14 cellular contexts compared by ENCODE assay signal in genomic region chr4:147760176-147760575, GRCh38. TPM values are rescaled to one million over a fixed set of nuclear protein-coding genes. Genes with fewer than 3 reads are reported as not detected.
DNase-seq lines count a peak whose midpoint lies in the region; ATAC-seq, FAIRE-seq and TF ChIP-seq lines count a peak whose summit lies in the region.
"Had no signal": no experiment of that assay in that cellular context is flagged by ENCODE, and none has a peak within 500 bp of the region (broad histone marks: within the 10 kb centered on the region; RNA-seq: fewer than 3 reads in every experiment).

No MANE protein-coding gene starts in this region.

- no peak for TF ChIP-seq CTCF in KMS-11 (conservative IDR thresholded peaks at IDR 0.05; ENCODE audit: low read depth, low read length)
- no peak for TF ChIP-seq CTCF in RWPE1 (conservative IDR thresholded peaks at IDR 0.05; ENCODE audit: low read depth)
- no peak for TF ChIP-seq CTCF in osteoblast (IDR thresholded peaks at IDR 0.05; ENCODE audit: extremely low read depth, low read depth, low read length)
- TF ChIP-seq CTCF in HepG2 (CRISPR knock-in tag; IDR thresholded peaks at IDR 0.05) = no peak

- no CpG with 5 or more reads among the region's 6 CpGs for WGBS in mesendoderm (ENCODE audit: extremely low coverage, insufficient coverage, low lambda C conversion rate)
- 33% methylated on average over 6 of the region's 6 CpGs for WGBS in HepG2 (ENCODE audit: low lambda C conversion rate)

- no peak overlapping the region for H2BK15ac ChIP-seq in mesendoderm (replicated peaks; ENCODE audit: low read depth)

- POLR2A ChIA-PET in RWPE1 (lab: Yijun Ruan, JAX; ENCODE audit: low non-redundant PET) (interaction anchor here (0.6 kb wide), 1 partner anchor 118 kb away, joined by 3 read pairs; no protein-coding TSS in a partner anchor), HepG2 (lab: Yijun Ruan, JAX) (no interaction called here)

- H3K36me3 ChIP-seq in KMS-11 (ENCODE audit: insufficient read depth) (no peaks in the 10 kb centered on the region), muscle layer of colon (ENCODE audit: insufficient read depth, low read length) (peaks cover 5% of the 10 kb centered on the region), mesendoderm (ENCODE audit: control insufficient read depth, insufficient read depth, low read length) (no peaks in the 10 kb centered on the region), osteoblast (ENCODE audit: insufficient read depth, low read length) (no peaks in the 10 kb centered on the region), HepG2 (replicated peaks in 1 of 2; ENCODE audit: control insufficient read depth in 1 of 2, insufficient read depth in 2 of 2, low read length in 2 of 2) (no peaks in the 10 kb centered on the region)

- H3K27ac ChIP-seq in KMS-11 = no peak overlapping the region; the same call in 1 of the 2 replicates
- H3K27ac ChIP-seq in RWPE1 = peak overlapping the region; percentile 3; the same call in 1 of the 2 replicates
- peak overlapping the region; percentile 65 for H3K27ac ChIP-seq in muscle layer of colon (ENCODE audit: low read depth, low read length)
- H3K27ac ChIP-seq in mesendoderm (ENCODE audit: low read depth, low read length) = no peak overlapping the region
- H3K27ac ChIP-seq in osteoblast (ENCODE audit: low read depth, low read length) = no peak overlapping the region
- no peak overlapping the region for H3K27ac ChIP-seq in HepG2 (ENCODE audit: extremely low read length, insufficient read depth, low read length)
- H3K27ac ChIP-seq: SK-N-MC, WERI-Rb-1 had no signal

- H3K18ac ChIP-seq in mesendoderm (ENCODE audit: low read length) = no peak overlapping the region

- no peak overlapping the region for H2AK5ac ChIP-seq in mesendoderm (ENCODE audit: low read length)

- FAIRE-seq in HepG2 (lab: Jason Lieb, UNC) = no peak
- FAIRE-seq: H54 had no signal

- no TSS peak for BruUV-seq in HepG2 (replicated peaks; lab: Mats Ljungman, UMichigan)

- no peak for TF ChIP-seq RAD21 in HepG2 (CRISPR knock-in tag; IDR thresholded peaks at IDR 0.05)

- CTCF ChIA-PET in RWPE1 (lab: Yijun Ruan, JAX) = interaction anchor here (0.6 to 0.8 kb wide), 2 partner anchors 69 to 81 kb away, joined by 3 read pairs; no protein-coding TSS in a partner anchor
- CTCF ChIA-PET in HepG2 (lab: Yijun Ruan, JAX; ENCODE audit: low intra/inter-chr PET ratio, low total read pairs) = no interaction called here

- H3K27me3 ChIP-seq in KMS-11 (ENCODE audit: insufficient read depth, low read depth) = no peaks in the 10 kb centered on the region
- H3K27me3 ChIP-seq in muscle layer of colon (ENCODE audit: control insufficient read depth in 1 of 2, insufficient read depth in 2 of 2, low read length in 2 of 2) = no peaks in the 10 kb centered on the region
- H3K27me3 ChIP-seq in mesendoderm (ENCODE audit: insufficient read depth, low read length, poor library complexity) = no peaks in the 10 kb centered on the region
- no peaks in the 10 kb centered on the region for H3K27me3 ChIP-seq in osteoblast (ENCODE audit: insufficient read depth, low read length)
- no peaks in the 10 kb centered on the region for H3K27me3 ChIP-seq in HepG2 (ENCODE audit: control insufficient read depth in 1 of 2, insufficient read depth in 2 of 2, low read length in 2 of 2)

- in situ Hi-C loops in HepG2 (cut with HindIII; ENCODE audit: extremely low pct_ligation_motif_present, low pct_unique_long_range_greater_than_20kb) = no loop called here

- H3K4me3 ChIP-seq in KMS-11 (IDR thresholded peaks at IDR 0.05; ENCODE audit: insufficient read depth, low read depth, low read length) = no peak overlapping the region
- no peak overlapping the region for H3K4me3 ChIP-seq in muscle layer of colon (ENCODE audit: low read depth in 1 of 2, low read length in 2 of 2)
- H3K4me3 ChIP-seq in mesendoderm (ENCODE audit: low read length) = no peak overlapping the region
- no peak overlapping the region for H3K4me3 ChIP-seq in osteoblast (ENCODE audit: insufficient read depth, low read length)
- no peak overlapping the region for H3K4me3 ChIP-seq in HepG2 (replicated peaks in 1 of 3; ENCODE audit: insufficient read depth in 1 of 3, low read depth in 2 of 3, low read length in 3 of 3)
- H3K4me3 ChIP-seq: SK-N-MC, skin epidermis had no signal

- H3K9ac ChIP-seq in KMS-11 = no peak overlapping the region
- H3K9ac ChIP-seq in muscle layer of colon (ENCODE audit: low read length) = no peak overlapping the region
- no peak overlapping the region for H3K9ac ChIP-seq in mesendoderm (ENCODE audit: low read length)
- H3K9ac ChIP-seq in HepG2 (ENCODE audit: insufficient read depth, low read depth, low read length) = no peak overlapping the region

- intact Hi-C loops in HepG2 (cut with micrococcal nuclease; ENCODE audit: unreplicated experiment) = no loop called here

- TF ChIP-seq EP300 in HepG2 (IDR thresholded peaks at IDR 0.05; ENCODE audit: low read depth in 2 of 2, low read length in 2 of 2) = no peak
- TF ChIP-seq EP300 in HepG2 (CRISPR knock-in tag; IDR thresholded peaks at IDR 0.05; ENCODE audit: borderline replicate concordance) = no peak

- H2AFZ ChIP-seq in KMS-11 (ENCODE audit: low read depth) (no peak overlapping the region), osteoblast (ENCODE audit: low read length) (no peak overlapping the region), HepG2 (ENCODE audit: low read length) (no peak overlapping the region)

- H3K4ac ChIP-seq in mesendoderm (ENCODE audit: low read depth, low read length) = no peak overlapping the region

- no peak overlapping the region for H4K5ac ChIP-seq in mesendoderm (ENCODE audit: low read length)

- no peak overlapping the region for H2BK120ac ChIP-seq in mesendoderm (ENCODE audit: low read depth, low read length)

- H4K20me1 ChIP-seq in KMS-11 (ENCODE audit: insufficient read depth) (peaks cover 25% of the 10 kb centered on the region; the same call in 1 of the 2 replicates), osteoblast (ENCODE audit: insufficient read depth, low read length) (peaks cover 10% of the 10 kb centered on the region), HepG2 (ENCODE audit: insufficient read depth, low read length) (no peaks in the 10 kb centered on the region)

- H3K4me2 ChIP-seq in KMS-11 (peak overlapping the region; percentile 40; the same call in 1 of the 2 replicates), mesendoderm (ENCODE audit: low read length) (no peak overlapping the region), osteoblast (ENCODE audit: insufficient read depth, low read length) (no peak overlapping the region), HepG2 (ENCODE audit: low read depth, low read length) (no peak overlapping the region)

- TF ChIP-seq POLR2A in HepG2 (IDR thresholded peaks at IDR 0.05; ENCODE audit: insufficient read depth in 1 of 2, low read depth in 2 of 2, low read length in 2 of 2) = no peak

- H2BK5ac ChIP-seq in mesendoderm (ENCODE audit: low read length) = no peak overlapping the region

- DNase-seq in COLO668 (lab: John Stamatoyannopoulos, UW; ENCODE audit: unreplicated experiment) (peak; percentile 54), RWPE1 (ENCODE audit: low spot score) (no peak), mesendoderm (no peak), osteoblast (ENCODE audit: insufficient read length, low spot score, missing footprints) (no peak), HepG2 (ENCODE audit: low spot score) (no peak)
- no peak for DNase-seq in stimulated activated naive CD8-positive, alpha-beta T cell treated with anti-CD3 and anti-CD28 coated beads, Interleukin-15, Interleukin-2, amounts not matched to agents 100 U/mL and 50 U/mL, for 24 hours
- DNase-seq: activated CD8-positive, alpha-beta memory T cell treated with anti-CD3 and anti-CD28 coated beads, Interleukin-2, amount 10 ng/mL, durations not matched to agents 7 days and 5 days; DMS79 treated with DMSO at 0.1 percent for 48 hours; WERI-Rb-1 had no signal

- no peak overlapping the region for H3K56ac ChIP-seq in mesendoderm (ENCODE audit: low read length)

- H3K23ac ChIP-seq in mesendoderm (ENCODE audit: low read length) = no peak overlapping the region

- H3K79me2 ChIP-seq in KMS-11 (ENCODE audit: insufficient read depth, low read depth) (peaks cover 86% of the 10 kb centered on the region), mesendoderm (ENCODE audit: control insufficient read depth, insufficient read depth, low read length) (no peaks in the 10 kb centered on the region), osteoblast (ENCODE audit: insufficient read depth, low read length) (peaks cover 68% of the 10 kb centered on the region), HepG2 (ENCODE audit: insufficient read depth, low read length) (no peaks in the 10 kb centered on the region)

- peaks cover 2% of the 10 kb centered on the region for H3K79me1 ChIP-seq in mesendoderm (ENCODE audit: low read length)

- H3K4me1 ChIP-seq in KMS-11 (ENCODE audit: low read depth, poor library complexity, severe bottlenecking) = peaks cover 38% of the 10 kb centered on the region
- peaks cover 51% of the 10 kb centered on the region for H3K4me1 ChIP-seq in muscle layer of colon (ENCODE audit: insufficient read depth, low read length)
- peaks cover 2% of the 10 kb centered on the region for H3K4me1 ChIP-seq in mesendoderm (ENCODE audit: control insufficient read depth, low read depth, low read length)
- H3K4me1 ChIP-seq in osteoblast (ENCODE audit: insufficient read depth, low read length) = peaks cover 17% of the 10 kb centered on the region
- H3K4me1 ChIP-seq in HepG2 (ENCODE audit: insufficient read depth, low read length) = no peaks in the 10 kb centered on the region; the same call in 1 of the 2 replicates

- H4K8ac ChIP-seq in mesendoderm (ENCODE audit: low read depth, low read length) = no peak overlapping the region

- ATAC-seq in stimulated activated naive CD8-positive, alpha-beta T cell treated with anti-CD3 and anti-CD28 coated beads, Interleukin-15, Interleukin-2, amounts not matched to agents 100 U/mL and 50 U/mL, for 24 hours = no peak
- ATAC-seq in HepG2 = no peak
- ATAC-seq: activated CD8-positive, alpha-beta memory T cell treated with anti-CD3 and anti-CD28 coated beads, Interleukin-2, amount 10 ng/mL, durations not matched to agents 7 days and 5 days had no signal

- H3K9me3 ChIP-seq in muscle layer of colon (ENCODE audit: low read length) (no peaks in the 10 kb centered on the region), osteoblast (ENCODE audit: low read depth, low read length) (no peaks in the 10 kb centered on the region), HepG2 (ENCODE audit: low read length) (no peaks in the 10 kb centered on the region)

RNA-seq across cellular contexts. Expression of gene ARHGAP10, which starts 28.3 kb away (rescaled TPM):
- polyA plus RNA-seq in mesendoderm (2013, experiment 1 of 2) = 12.9 TPM
- 13.3 TPM for polyA plus RNA-seq in mesendoderm (2013, experiment 2 of 2)
- total RNA-seq in osteoblast = 31.5 and 32.7 TPM in 2 replicates
- 1.6 TPM in 2 replicates for total RNA-seq in HepG2 (2016; rRNA removed; fragmentation: Illumina TruSeq; extraction: Trizol)
- 2.0 and 2.5 TPM in 2 replicates for total RNA-seq in HepG2 (2016; cell fraction: cytosol; rRNA removed; fragmentation: Illumina TruSeq; extraction: Trizol; ENCODE audit: low read depth)
- total RNA-seq in HepG2 (2016; cell fraction: insoluble cytoplasmic fraction; rRNA removed; fragmentation: Illumina TruSeq; extraction: Trizol) = 1.8 and 1.9 TPM in 2 replicates
- total RNA-seq in HepG2 (2016; cell fraction: membrane; rRNA removed; fragmentation: Illumina TruSeq; extraction: Trizol) = 1.4 TPM in 2 replicates
- total RNA-seq in HepG2 (2016; cell fraction: nucleus; rRNA removed; fragmentation: Illumina TruSeq; extraction: Trizol) = 3.0 and 3.3 TPM in 2 replicates
- polyA plus RNA-seq in HepG2 (2011; rRNA removed) = 0.39 and 0.45 TPM in 2 replicates
- polyA plus RNA-seq in HepG2 (2011; cell fraction: cytosol; rRNA removed) = 0.25 and 0.41 TPM in 2 replicates
- 0.45 and 0.52 TPM in 2 replicates for polyA plus RNA-seq in HepG2 (2011; cell fraction: nucleus; rRNA removed)
- polyA plus RNA-seq in HepG2 (2012) = 0.28 and 0.37 TPM in 2 replicates
- polyA plus RNA-seq in HepG2 (2016; cell fraction: cytosol; fragmentation: Illumina TruSeq; extraction: Trizol; ENCODE audit: low read depth) = 0.10 and 0.16 TPM in 2 replicates
- polyA plus RNA-seq in HepG2 (2016; cell fraction: insoluble cytoplasmic fraction; fragmentation: Illumina TruSeq; extraction: Trizol; ENCODE audit: low read depth) = 1.3 and 1.4 TPM in 2 replicates
- 0.26 and 0.31 TPM in 2 replicates for polyA plus RNA-seq in HepG2 (2016; cell fraction: membrane; fragmentation: Illumina TruSeq; extraction: Trizol; ENCODE audit: low read depth)
- 1.0 and 1.2 TPM in 2 replicates for polyA plus RNA-seq in HepG2 (2016; cell fraction: nucleus; fragmentation: Illumina TruSeq; extraction: Trizol; ENCODE audit: insufficient read depth, low read depth)
- polyA minus RNA-seq in HepG2 (2011; rRNA and poly(A)+ RNA removed; ENCODE audit: low replicate concordance) = 0.66 and 10.5 TPM in 2 replicates
- 0.53 and 0.59 TPM in 2 replicates for polyA minus RNA-seq in HepG2 (2011; cell fraction: cytosol; rRNA and poly(A)+ RNA removed)
- polyA minus RNA-seq in HepG2 (2011; cell fraction: nucleus; rRNA and poly(A)+ RNA removed) = 1.7 and 3.1 TPM in 2 replicates

Comparison
In these comparisons a context has a peak if more than half of its experiments do, and no peak if none do; other contexts are left out.
1. H3K27ac ChIP-seq: peak in RWPE1 (single experiment) and muscle layer of colon (single experiment); none in KMS-11 (single experiment), mesendoderm (single experiment), osteoblast (single experiment) and HepG2 (single experiment).